ENCODE assay signal across 9 cellular contexts in the genomic region with DNA sequence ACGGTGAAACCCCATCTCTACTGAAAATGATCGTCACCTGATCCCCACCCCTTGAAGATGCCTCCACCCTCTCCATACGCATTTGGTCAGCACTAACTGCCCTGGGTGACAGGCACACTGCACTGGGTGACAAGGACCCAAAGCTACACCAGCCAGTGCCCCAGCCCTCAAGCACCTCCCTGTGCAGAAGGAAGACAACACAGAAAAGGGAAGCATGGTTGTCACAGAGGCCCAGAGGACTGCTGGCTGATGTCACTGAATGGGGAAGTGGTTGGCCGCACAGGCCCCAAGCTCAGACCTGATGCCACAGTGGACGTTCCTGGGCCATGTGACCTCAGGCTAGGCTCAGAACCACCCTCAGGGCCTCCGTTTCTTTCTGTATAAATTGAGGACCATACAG. TPM values are rescaled to one million over a fixed set of nuclear protein-coding genes. Genes with fewer than 3 reads are reported as not detected.
DNase-seq lines count a peak whose midpoint lies in the region; ATAC-seq and TF ChIP-seq lines count a peak whose summit lies in the region.
"Had no signal": no experiment of that assay in that cellular context is flagged by ENCODE, and none has a peak within 500 bp of the region (broad histone marks: within the 10 kb centered on the region; RNA-seq: fewer than 3 reads in every experiment).

No MANE protein-coding gene starts in this region.

- in situ Hi-C loops in transverse colon (cut with MboI; ENCODE audit: low pct_ligation_motif_present in 1 of 4, low pct_unique_long_range_greater_than_20kb in 1 of 4, low sequenced_read_pairs in 3 of 4): no loop called here

- H3K27me3 ChIP-seq in Peyer's patch (no peaks in the 10 kb centered on the region), right cardiac atrium (ENCODE audit: control insufficient read depth, insufficient read depth) (no peaks in the 10 kb centered on the region), transverse colon (no peaks in the 10 kb centered on the region)

- no peak for TF ChIP-seq POLR2A in Peyer's patch (IDR thresholded peaks at IDR 0.05)
- no peak for TF ChIP-seq POLR2A in transverse colon (IDR thresholded peaks at IDR 0.05)

- TF ChIP-seq CTCF in Peyer's patch (IDR thresholded peaks at IDR 0.05): no peak
- no peak for TF ChIP-seq CTCF in transverse colon (IDR thresholded peaks at IDR 0.05)

- peak; percentile 64 for ATAC-seq in GM19035 (IDR thresholded peaks at IDR 0.05; ENCODE audit: unreplicated experiment)
- peak; percentile 67 for ATAC-seq in HG02885 (IDR thresholded peaks at IDR 0.05; ENCODE audit: poor library complexity, unreplicated experiment)
- ATAC-seq in right cardiac atrium: peak; percentile 35 to 39
- ATAC-seq in GM18858 (IDR thresholded peaks at IDR 0.05; ENCODE audit: unreplicated experiment): no peak

- no peak for TF ChIP-seq EP300 in transverse colon (IDR thresholded peaks at IDR 0.05; ENCODE audit: low read depth)

- DNase-seq in Peyer's patch (peak in 2 of 3 donors; percentile 89 to 93), right cardiac atrium (peak; percentile 63 to 83 (median 78)), transverse colon (peak; percentile 75), DMS79 (lab: John Stamatoyannopoulos, UW) (no peak)
- no peak for DNase-seq in activated CD4-positive, alpha-beta T cell treated with anti-CD3 and anti-CD28 coated beads for 4 hours

- no peaks in the 10 kb centered on the region for H3K9me3 ChIP-seq in Peyer's patch
- no peaks in the 10 kb centered on the region for H3K9me3 ChIP-seq in right cardiac atrium (ENCODE audit: control insufficient read depth, low read length)
- H3K9me3 ChIP-seq in transverse colon: no peaks in the 10 kb centered on the region

- peak overlapping the region; percentile 34 to 82 (median 71) for H3K27ac ChIP-seq in Peyer's patch
- H3K27ac ChIP-seq in right cardiac atrium (ENCODE audit: low read length): no peak overlapping the region
- H3K27ac ChIP-seq in transverse colon: peak overlapping the region; percentile 50 to 71 (median 60)
- H3K27ac ChIP-seq: VCaP had no signal

- H3K4me3 ChIP-seq in Peyer's patch (peak overlapping the region in 1 of 4 donors; percentile 20), right cardiac atrium (ENCODE audit: low read length) (no peak overlapping the region), transverse colon (no peak overlapping the region)

- H3K4me1 ChIP-seq in Peyer's patch: peaks cover 0 to 29% (median 7%) of the 10 kb centered on the region in 4 donors
- no peaks in the 10 kb centered on the region for H3K4me1 ChIP-seq in right cardiac atrium (ENCODE audit: control insufficient read depth, insufficient read depth, low read length)
- H3K4me1 ChIP-seq in transverse colon: peaks cover 0 to 9% (median 0%) of the 10 kb centered on the region in 4 donors

- intact Hi-C loops in right cardiac atrium (cut with DNase I) (no loop called here), transverse colon (cut with DNase I; ENCODE audit: low total_unique reads) (no loop called here)

- 64% methylated on average over 6 of the region's 6 CpGs for WGBS in right cardiac atrium
- 40 to 63% methylated on average over 2 to 6 of the region's 6 CpGs for WGBS in transverse colon (ENCODE audit: low coverage in 1 of 2), 2 donors

- no peaks in the 10 kb centered on the region for H3K36me3 ChIP-seq in Peyer's patch
- no peaks in the 10 kb centered on the region for H3K36me3 ChIP-seq in transverse colon

RNA-seq across cellular contexts. Expression of gene PILRA, which starts 4.2 kb away (rescaled TPM):
- total RNA-seq in Peyer's patch: 1 to 10 TPM; 5.8 to 9.5 (median 5.9) TPM
- total RNA-seq in right cardiac atrium: 1 to 10 TPM; 3.9 to 5.3 (median 4.9) TPM
- polyA plus RNA-seq in right cardiac atrium: 2.3 TPM
- total RNA-seq in transverse colon: 1 to 10 TPM in 2 of 4 donors, not detected in 2; 1.9 to 4.9 TPM

RNA-seq across cellular contexts. Expression of gene PILRB, which starts 11.2 kb away (rescaled TPM):
- 100 to 1,000 TPM in 3 of 4 donors, 10 to 100 TPM in 1; 73.6 to 179 (median 150) TPM for total RNA-seq in Peyer's patch
- total RNA-seq in right cardiac atrium: 10 to 100 TPM; 13.2 to 15.6 (median 13.7) TPM
- polyA plus RNA-seq in right cardiac atrium: 18.1 TPM
- 100 to 1,000 TPM in 2 of 4 donors, 10 to 100 TPM in 2; 80.0 to 239 (median 113) TPM for total RNA-seq in transverse colon

RNA-seq across cellular contexts. Expression of gene ZCWPW1, which starts 59.4 kb away (rescaled TPM):
- total RNA-seq in Peyer's patch (10 to 100 TPM in 1 of 4 donors, 1 to 10 TPM in 3; 1.8 to 19.8 (median 3.6) TPM), right cardiac atrium (1 to 10 TPM; 3.5 to 5.3 (median 4.4) TPM), transverse colon (1 to 10 TPM in 1 of 4 donors, under 1 TPM in 2, not detected in 1; 0.68 to 2.4 (median 0.80) TPM)
- 4.9 TPM for polyA plus RNA-seq in right cardiac atrium

Comparison
In these comparisons a context has a peak if more than half of its experiments do, and no peak if none do; other contexts are left out.
1. DNase-seq: peak in Peyer's patch (2 of 3), right cardiac atrium (3 of 3) and transverse colon (single experiment); none in activated CD4-positive, alpha-beta T cell treated with anti-CD3 and anti-CD28 coated beads for 4 hours (0 of 2) and DMS79 (single experiment).
2. RNA of gene PILRB, which starts 11.2 kb away (total RNA-seq): 73.6 to 179 TPM in Peyer's patch and 80.0 to 239 TPM in transverse colon; 13.2 to 15.6 TPM in right cardiac atrium; every median in the first group is over 4 times any median in the second.